Comparison of ENCODE assay signal across 19 cellular contexts in genomic region chr2:129199501-129199900, GRCh38.
DNase-seq lines count a peak whose midpoint lies in the region; ATAC-seq and TF ChIP-seq lines count a peak whose summit lies in the region.
"Had no signal": no experiment of that assay in that cellular context is flagged by ENCODE, and none has a peak within 500 bp of the region (broad histone marks: within the 10 kb centered on the region; RNA-seq: fewer than 3 reads in every experiment).

No MANE protein-coding gene starts in this region.

- H3K4me1 Mint-ChIP-seq in type B pancreatic cell (ENCODE audit: unreplicated experiment): peaks cover 19% of the 10 kb centered on the region
- H3K4me1 Mint-ChIP-seq: CD4-positive, CD25-positive, alpha-beta regulatory T cell; CD8-positive, alpha-beta memory T cell had no signal

- 94% methylated on average over 5 of the region's 5 CpGs for WGBS in mammary epithelial cell (ENCODE audit: low coverage, missing lambda C conversion rate)
- WGBS in body of pancreas, 2 donors: 76 to 79% methylated on average over 5 of the region's 5 CpGs

- TF ChIP-seq POLR2A in breast epithelium (IDR thresholded peaks at IDR 0.05): no peak
- TF ChIP-seq POLR2A in NB4 (IDR thresholded peaks at IDR 0.05; ENCODE audit: extremely low read depth, insufficient read length): no peak
- TF ChIP-seq POLR2A in body of pancreas (IDR thresholded peaks at IDR 0.05): no peak

- peak overlapping the region; percentile 5 for H3K9ac ChIP-seq in mammary epithelial cell (ENCODE audit: insufficient read depth, low read length)

- peak overlapping the region; percentile 59 for H3K4me3 Mint-ChIP-seq in type B pancreatic cell
- H3K4me3 Mint-ChIP-seq: CD4-positive, CD25-positive, alpha-beta regulatory T cell; CD8-positive, alpha-beta memory T cell; HFFc6 had no signal

- H3K27me3 ChIP-seq in mammary epithelial cell (ENCODE audit: insufficient read depth, low read length): no peaks in the 10 kb centered on the region
- no peaks in the 10 kb centered on the region for H3K27me3 ChIP-seq in breast epithelium
- no peaks in the 10 kb centered on the region for H3K27me3 ChIP-seq in body of pancreas
- no peaks in the 10 kb centered on the region for H3K27me3 ChIP-seq in left lung
- H3K27me3 ChIP-seq: BE2C had no signal

- H3K4me3 ChIP-seq in mammary epithelial cell (replicated peaks in 1 of 3; ENCODE audit: insufficient read depth in 1 of 3, low read depth in 2 of 3, low read length in 3 of 3) (no peak overlapping the region), breast epithelium (no peak overlapping the region), NB4 (ENCODE audit: low read depth, low read length) (no peak overlapping the region), body of pancreas (no peak overlapping the region), left lung (no peak overlapping the region)

- H3K36me3 ChIP-seq in mammary epithelial cell (ENCODE audit: insufficient read depth, low read length): no peaks in the 10 kb centered on the region
- no peaks in the 10 kb centered on the region for H3K36me3 ChIP-seq in breast epithelium
- no peaks in the 10 kb centered on the region for H3K36me3 ChIP-seq in body of pancreas (replicated peaks in 1 of 2; ENCODE audit: insufficient read depth in 1 of 2, low read depth in 2 of 2)
- H3K36me3 ChIP-seq in left lung: no peaks in the 10 kb centered on the region
- H3K36me3 ChIP-seq: BE2C had no signal

- H3K27ac ChIP-seq in mammary epithelial cell (ENCODE audit: insufficient read depth, low read depth, low read length): no peak overlapping the region
- no peak overlapping the region for H3K27ac ChIP-seq in breast epithelium
- no peak overlapping the region for H3K27ac ChIP-seq in body of pancreas
- H3K27ac ChIP-seq in left lung: no peak overlapping the region

- no peak overlapping the region for H3K4me2 ChIP-seq in mammary epithelial cell (ENCODE audit: insufficient read depth, low read depth, low read length)

- no peaks in the 10 kb centered on the region for H3K27me3 Mint-ChIP-seq in type B pancreatic cell
- H3K27me3 Mint-ChIP-seq: CD4-positive, CD25-positive, alpha-beta regulatory T cell; CD8-positive, alpha-beta memory T cell had no signal

- peak overlapping the region; percentile 72 for H3K27ac Mint-ChIP-seq in type B pancreatic cell
- H3K27ac Mint-ChIP-seq: CD4-positive, CD25-positive, alpha-beta regulatory T cell; CD8-positive, alpha-beta memory T cell; HFFc6 had no signal

- CTCF ChIA-PET in mammary epithelial cell (lab: Charles Lee; ENCODE audit: low non-redundant PET): no interaction called here

- H2AFZ ChIP-seq in mammary epithelial cell (ENCODE audit: low read depth, low read length): no peak overlapping the region

- ATAC-seq in body of pancreas (no peak), left lung (no peak)
- ATAC-seq: HCT116 had no signal

- H3K9me3 Mint-ChIP-seq in type B pancreatic cell: peaks cover 5% of the 10 kb centered on the region
- H3K9me3 Mint-ChIP-seq: CD4-positive, CD25-positive, alpha-beta regulatory T cell had no signal

- no peaks in the 10 kb centered on the region for H3K79me2 ChIP-seq in mammary epithelial cell (ENCODE audit: insufficient read depth, low read length)

- BruUV-seq in mammary epithelial cell (replicated peaks; lab: Mats Ljungman, UMichigan): no TSS peak

- H3K36me3 Mint-ChIP-seq in type B pancreatic cell: no peaks in the 10 kb centered on the region
- H3K36me3 Mint-ChIP-seq: CD4-positive, CD25-positive, alpha-beta regulatory T cell; CD8-positive, alpha-beta memory T cell had no signal

- no peak for DNase-seq in mammary epithelial cell
- no peak for DNase-seq in breast epithelium (ENCODE audit: low spot score in 2 of 2)
- peak; percentile 7 for DNase-seq in NB4 (ENCODE audit: low read depth)
- peak; percentile 8 for DNase-seq in midbrain (lab: John Stamatoyannopoulos, UW)
- no peak for DNase-seq in type B pancreatic cell (ENCODE audit: extremely low spot score, unreplicated experiment)
- DNase-seq in body of pancreas: no peak
- no peak for DNase-seq in left lung
- DNase-seq in activated T-cell treated with anti-CD3 and anti-CD28 coated beads, Interleukin-2, amount 50 U/mL, for 1 hour: no peak
- DNase-seq: BE2C; C1 segment of cervical spinal cord; CD4-positive, CD25-positive, alpha-beta regulatory T cell; CD8-positive, alpha-beta memory T cell; COR-L47; GDM1; GOT3; H7; HFFc6; IMR-90 had no signal

- dilution Hi-C loops in mammary epithelial cell (cut with HindIII; ENCODE audit: low sequenced_read_pairs): no loop called here

- no peak for TF ChIP-seq CTCF in mammary epithelial cell (conservative IDR thresholded peaks at IDR 0.05 in 1 of 2, IDR thresholded peaks at IDR 0.05 in 1 of 2; ENCODE audit: extremely low read depth in 1 of 2, insufficient read depth in 1 of 2, low read depth in 1 of 2, low read length in 2 of 2)
- TF ChIP-seq CTCF in breast epithelium (IDR thresholded peaks at IDR 0.05): no peak
- TF ChIP-seq CTCF in NB4 (IDR thresholded peaks at IDR 0.05; ENCODE audit: low read depth, low read length): no peak
- TF ChIP-seq CTCF in type B pancreatic cell (conservative IDR thresholded peaks at IDR 0.05): no peak
- TF ChIP-seq CTCF in body of pancreas (IDR thresholded peaks at IDR 0.05): no peak
- no peak for TF ChIP-seq CTCF in left lung (IDR thresholded peaks at IDR 0.05)

- intact Hi-C loops in mammary epithelial cell (cut with micrococcal nuclease): no loop called here
- intact Hi-C loops in breast epithelium (cut with DNase I; ENCODE audit: low total_unique reads): no loop called here
- intact Hi-C loops in body of pancreas (cut with DNase I): no loop called here
- intact Hi-C loops in left lung (cut with DNase I): no loop called here

- in situ Hi-C loops in mammary epithelial cell (cut with MboI; ENCODE audit: low sequenced_read_pairs in 2 of 2): no loop called here

- no peaks in the 10 kb centered on the region for H4K20me1 ChIP-seq in mammary epithelial cell (ENCODE audit: insufficient read depth, low read length)

- no peaks in the 10 kb centered on the region for H3K4me1 ChIP-seq in mammary epithelial cell (ENCODE audit: insufficient read depth, low read length)
- H3K4me1 ChIP-seq in breast epithelium: no peaks in the 10 kb centered on the region
- peaks cover 5% of the 10 kb centered on the region for H3K4me1 ChIP-seq in body of pancreas
- no peaks in the 10 kb centered on the region for H3K4me1 ChIP-seq in left lung
- H3K4me1 ChIP-seq: BE2C had no signal

- H3K9me3 ChIP-seq in mammary epithelial cell (replicated peaks; ENCODE audit: insufficient read depth, low read length): no peaks in the 10 kb centered on the region
- no peaks in the 10 kb centered on the region for H3K9me3 ChIP-seq in breast epithelium
- no peaks in the 10 kb centered on the region for H3K9me3 ChIP-seq in body of pancreas
- H3K9me3 ChIP-seq in left lung: no peaks in the 10 kb centered on the region
- H3K9me3 ChIP-seq: BE2C had no signal

Comparison
In these comparisons a context has a peak if more than half of its experiments do, and no peak if none do; other contexts are left out.
1. DNase-seq: peak in NB4 (single experiment) and midbrain (single experiment); none in mammary epithelial cell (single experiment), breast epithelium (0 of 2), type B pancreatic cell (single experiment), body of pancreas (0 of 4), left lung (0 of 2) and activated T-cell treated with anti-CD3 and anti-CD28 coated beads, Interleukin-2, amount 50 U/mL, for 1 hour (single experiment).